In the genomic region with DNA sequence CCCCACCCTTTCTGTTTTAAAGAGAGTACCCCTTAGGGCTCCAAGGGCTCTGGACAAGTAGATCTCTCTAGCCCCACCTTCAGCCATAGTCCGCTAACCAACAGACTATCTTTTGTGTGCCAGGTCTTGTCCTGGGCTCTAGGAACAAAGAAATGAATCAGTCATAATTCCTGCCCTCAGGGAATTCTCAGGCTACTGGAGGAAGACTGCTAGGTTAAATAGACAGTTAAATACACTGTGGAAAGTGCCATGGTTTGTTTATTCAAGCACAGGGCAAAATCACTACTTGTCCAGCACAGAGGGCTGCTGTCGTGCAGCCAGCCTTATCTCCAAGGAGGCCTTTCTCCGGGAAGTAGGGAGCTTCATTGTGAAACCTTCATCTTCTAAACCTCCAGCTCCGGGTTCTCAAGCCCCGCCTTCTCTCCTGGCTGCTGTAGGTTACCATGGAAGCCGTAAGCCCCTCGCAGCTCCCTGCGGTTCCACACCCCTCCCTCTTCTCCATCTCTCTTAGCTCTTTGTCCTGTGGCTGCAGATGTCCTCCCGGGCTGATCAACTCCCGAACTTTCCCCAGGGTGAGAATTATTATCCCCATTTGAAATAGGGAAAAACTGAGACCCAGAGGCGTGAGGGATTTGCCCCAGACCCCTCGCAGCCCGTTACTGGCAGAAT, we compare ENCODE assay signal across 9 cellular contexts. TPM values are rescaled to one million over a fixed set of nuclear protein-coding genes. Genes with fewer than 3 reads are reported as not detected.
DNase-seq lines count a peak whose midpoint lies in the region; ATAC-seq, FAIRE-seq and TF ChIP-seq lines count a peak whose summit lies in the region.
"Had no signal": no experiment of that assay in that cellular context is flagged by ENCODE, and none has a peak within 500 bp of the region (broad histone marks: within the 10 kb centered on the region; RNA-seq: fewer than 3 reads in every experiment).

No MANE protein-coding gene starts in this region.

- 45 to 75% methylated on average over 2 to 13 of the region's 13 CpGs for WGBS in transverse colon (ENCODE audit: low coverage in 1 of 2), 2 donors

- peak overlapping the region; percentile 54 for H3K27ac ChIP-seq in 22Rv1
- H3K27ac ChIP-seq in HCT116 (ENCODE audit: low read depth, low read length) = no peak overlapping the region
- H3K27ac ChIP-seq in iPS-18a (ENCODE audit: low read length) = peak overlapping the region; percentile 63
- no peak overlapping the region for H3K27ac ChIP-seq in transverse colon
- H3K27ac ChIP-seq in caudate nucleus (ENCODE audit: low read depth, low read length) = no peak overlapping the region

- TF ChIP-seq RAD21 in HCT116 (IDR thresholded peaks at IDR 0.05; ENCODE audit: low read depth) = no peak

- H3K36me3 ChIP-seq in HCT116 (ENCODE audit: control insufficient read depth in 1 of 2, insufficient read depth in 2 of 2, low read length in 2 of 2) = no peaks in the 10 kb centered on the region
- no peaks in the 10 kb centered on the region for H3K36me3 ChIP-seq in iPS-18a (ENCODE audit: control insufficient read depth, low read depth, low read length)
- H3K36me3 ChIP-seq in transverse colon = no peaks in the 10 kb centered on the region

- ATAC-seq in HCT116 (peak; percentile 28; the same call in 1 of the 2 replicates), HG03378 (IDR thresholded peaks at IDR 0.05; ENCODE audit: unreplicated experiment) (no peak)

- FAIRE-seq in GM19239 (lab: Jason Lieb, UNC) = no peak
- FAIRE-seq: TTC549 had no signal

- in situ Hi-C loops in transverse colon (cut with MboI; ENCODE audit: low pct_ligation_motif_present in 1 of 4, low pct_unique_long_range_greater_than_20kb in 1 of 4, low sequenced_read_pairs in 3 of 4) = no loop called here

- H3K9me3 ChIP-seq in HCT116 (ENCODE audit: control insufficient read depth in 1 of 2, insufficient read depth in 1 of 2, low read depth in 1 of 2, low read length in 2 of 2) (no peaks in the 10 kb centered on the region), iPS-18a (ENCODE audit: control insufficient read depth, low read depth, low read length) (no peaks in the 10 kb centered on the region), transverse colon (no peaks in the 10 kb centered on the region)

- BruUV-seq in HCT116 (replicated peaks; lab: Mats Ljungman, UMichigan) = no TSS peak

- no peak for TF ChIP-seq EP300 in transverse colon (IDR thresholded peaks at IDR 0.05; ENCODE audit: low read depth)

- no peak overlapping the region for H3K9ac ChIP-seq in HCT116 (ENCODE audit: low read length)
- H3K9ac ChIP-seq in iPS-18a (ENCODE audit: low read length) = no peak overlapping the region

- H3K4me2 ChIP-seq in HCT116 (ENCODE audit: low read length) = no peak overlapping the region

- H3K27me3 ChIP-seq in HCT116 (ENCODE audit: insufficient read depth, low read length) (no peaks in the 10 kb centered on the region), iPS-18a (ENCODE audit: control insufficient read depth, insufficient read depth, low read length) (no peaks in the 10 kb centered on the region), transverse colon (no peaks in the 10 kb centered on the region)

- H3K4me3 ChIP-seq in HCT116 (replicated peaks in 1 of 2; ENCODE audit: low read depth in 1 of 2, low read length in 2 of 2) (no peak overlapping the region), iPS-18a (ENCODE audit: low read length) (peak overlapping the region; percentile 25), transverse colon (no peak overlapping the region)

- peaks cover 0 to 30% of the 10 kb centered on the region in 2 experiments; a peak in 3 of 4 replicates for H3K4me1 ChIP-seq in HCT116 (ENCODE audit: control insufficient read depth in 1 of 2, insufficient read depth in 2 of 2, low read length in 2 of 2)
- peaks cover 39% of the 10 kb centered on the region for H3K4me1 ChIP-seq in iPS-18a (ENCODE audit: control insufficient read depth, low read depth, low read length)
- H3K4me1 ChIP-seq in transverse colon = no peaks in the 10 kb centered on the region

- peak; percentile 31 for DNase-seq in HCT116 (ENCODE audit: low read depth, low spot score)
- peak; percentile 81 for DNase-seq in SK-N-DZ (ENCODE audit: low spot score)
- no peak for DNase-seq in GM19239 (ENCODE audit: insufficient read length, low spot score)
- DNase-seq in transverse colon = no peak
- no peak for DNase-seq in caudate nucleus (lab: John Stamatoyannopoulos, UW)

- no peaks in the 10 kb centered on the region for H3K79me2 ChIP-seq in HCT116 (ENCODE audit: insufficient read depth, low read length)

- TF ChIP-seq CTCF in 22Rv1 (IDR thresholded peaks at IDR 0.05) (peak; percentile 24; the same call in 1 of the 2 replicates), HCT116 (IDR thresholded peaks at IDR 0.05 in 2 of 3, conservative IDR thresholded peaks at IDR 0.05 in 1 of 3; ENCODE audit: borderline replicate concordance in 1 of 3, insufficient read depth in 1 of 3, low read depth in 2 of 3, low read length in 2 of 3) (no peak), transverse colon (IDR thresholded peaks at IDR 0.05) (no peak)

- H2AFZ ChIP-seq in HCT116 (ENCODE audit: low read depth, low read length, poor library complexity, severe bottlenecking) = no peak overlapping the region

- H3K9me2 ChIP-seq in HCT116 (ENCODE audit: insufficient read depth) = no peaks in the 10 kb centered on the region

- POLR2A ChIA-PET in HCT116 (lab: Charles Lee) = no interaction called here

- TF ChIP-seq POLR2A in HCT116 (IDR thresholded peaks at IDR 0.05; ENCODE audit: borderline replicate concordance, extremely low read depth, insufficient read depth, insufficient read length) (no peak), transverse colon (IDR thresholded peaks at IDR 0.05) (no peak)

- RAD21 ChIA-PET in HCT116 (lab: Charles Lee; ENCODE audit: low non-redundant PET in 1 of 2, low total read pairs in 2 of 2, uncharacterized antibody in 2 of 2, unreplicated experiment in 2 of 2) = no interaction called here

- CTCF ChIA-PET in HCT116 (lab: Charles Lee) = no interaction called here

- H4K20me1 ChIP-seq in HCT116 (ENCODE audit: insufficient read depth) = no peaks in the 10 kb centered on the region

- intact Hi-C loops in HCT116 (cut with micrococcal nuclease) (no loop called here), transverse colon (cut with DNase I; ENCODE audit: low total_unique reads) (no loop called here)

TF ChIP-seq in HCT116, 20 proteins besides CTCF, POLR2A, EP300 and RAD21:
- TF ChIP-seq SP1 (IDR thresholded peaks at IDR 0.05; ENCODE audit: low read depth) = peak; percentile 10; the same call in 1 of the 2 replicates
- TF ChIP-seq POLR2AphosphoS5 (IDR thresholded peaks at IDR 0.05; ENCODE audit: low read depth, low read length) = no peak

RNA-seq across cellular contexts. Expression of a gene that starts 29.8 kb away (rescaled TPM):
- not detected for total RNA-seq in HCT116 (2021; ENCODE audit: unreplicated experiment)
- polyA plus RNA-seq in HCT116 (2012) = not detected in 2 replicates
- 0.19 and 0.83 TPM in 2 replicates for polyA plus RNA-seq in SK-N-DZ (2014; cell fraction: cytosol; rRNA removed)
- 0.15 and 0.46 TPM in 2 replicates for polyA plus RNA-seq in SK-N-DZ (2014; cell fraction: nucleus; rRNA removed)
- 1 to 10 TPM in 2 of 4 donors, not detected in 2; 3.2 to 8.2 TPM for total RNA-seq in transverse colon

RNA-seq across cellular contexts. Expression of a gene that starts 35.4 kb away (rescaled TPM):
- total RNA-seq in HCT116 (2021; ENCODE audit: unreplicated experiment) (43.6 TPM), transverse colon (10 to 100 TPM in 2 of 4 donors, 1 to 10 TPM in 2; 2.2 to 12.7 (median 9.1) TPM)
- 19.1 and 19.5 TPM in 2 replicates for polyA plus RNA-seq in HCT116 (2012)
- polyA plus RNA-seq in SK-N-DZ (2014; cell fraction: cytosol; rRNA removed) = 18.9 and 19.2 TPM in 2 replicates
- polyA plus RNA-seq in SK-N-DZ (2014; cell fraction: nucleus; rRNA removed) = 4.9 TPM in 2 replicates

Comparison
In these comparisons a context has a peak if more than half of its experiments do, and no peak if none do; other contexts are left out.
1. H3K27ac ChIP-seq: peak in 22Rv1 (single experiment) and iPS-18a (single experiment); none in HCT116 (single experiment), transverse colon (0 of 4) and caudate nucleus (single experiment).
2. DNase-seq: peak in HCT116 (single experiment) and SK-N-DZ (single experiment); none in GM19239 (single experiment), transverse colon (single experiment) and caudate nucleus (0 of 61).